ENCODE assay signal across 8 cellular contexts in the genomic region with DNA sequence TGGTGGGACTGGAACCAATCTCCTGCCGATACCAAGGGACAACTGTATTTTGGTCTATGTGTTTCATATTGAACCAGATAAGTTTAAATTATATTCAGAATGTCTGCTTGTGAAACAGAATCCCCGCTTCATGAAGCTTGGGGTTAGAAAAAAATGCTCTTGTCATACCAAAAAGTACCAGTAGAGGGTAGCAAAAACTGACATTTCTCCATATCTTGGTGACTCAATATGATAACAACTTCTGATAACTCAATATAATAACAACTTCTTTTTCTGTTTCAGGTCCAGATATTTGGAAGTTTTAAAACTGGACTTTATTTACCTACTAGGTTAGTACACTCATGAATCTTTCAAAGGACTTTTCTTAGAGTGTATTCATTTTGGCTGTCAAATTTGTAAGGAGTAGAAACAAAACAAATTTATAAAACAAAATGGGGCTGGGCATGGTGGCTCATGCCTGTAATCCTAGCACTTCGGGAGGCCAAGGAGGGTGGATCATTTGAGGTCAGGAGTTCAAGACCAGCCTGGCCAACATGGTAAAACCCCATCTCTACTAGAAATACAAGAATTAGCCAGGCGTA. TPM values are rescaled to one million over a fixed set of nuclear protein-coding genes. Genes with fewer than 3 reads are reported as not detected.
DNase-seq lines count a peak whose midpoint lies in the region; ATAC-seq and TF ChIP-seq lines count a peak whose summit lies in the region.

No MANE protein-coding gene starts in this region.

- H3K4me1 ChIP-seq in DND-41 (ENCODE audit: insufficient read depth, low read length): no peaks in the 10 kb centered on the region

- H3K9me3 Mint-ChIP-seq in type B pancreatic cell: no peaks in the 10 kb centered on the region

- no peaks in the 10 kb centered on the region for H3K27me3 ChIP-seq in DND-41 (ENCODE audit: insufficient read depth, low read length, poor library complexity)
- H3K27me3 ChIP-seq in kidney epithelial cell (ENCODE audit: control insufficient read depth, insufficient read depth, low read length): no peaks in the 10 kb centered on the region

- ATAC-seq in DND-41 (ENCODE audit: insufficient read depth, low read depth) (peak; percentile 63; the same call in 2 of the 3 replicates), HG02759 (IDR thresholded peaks at IDR 0.05; ENCODE audit: unreplicated experiment) (no peak)

- H3K36me3 ChIP-seq in DND-41 (ENCODE audit: insufficient read depth, low read length): peaks cover 52% of the 10 kb centered on the region
- no peaks in the 10 kb centered on the region for H3K36me3 ChIP-seq in kidney epithelial cell (ENCODE audit: control insufficient read depth, insufficient read depth, low read length)

- H3K9ac ChIP-seq in DND-41 (ENCODE audit: low read depth, low read length): no peak overlapping the region

- peak; percentile 49 for DNase-seq in A172 (ENCODE audit: low spot score)
- no peak for DNase-seq in DND-41
- DNase-seq in NCI-H1694 treated with DMSO at 0.1 percent for 48 hours (lab: John Stamatoyannopoulos, UW): peak; percentile 29
- peak; percentile 39 for DNase-seq in astrocyte of the cerebellum (ENCODE audit: low read depth)
- DNase-seq in kidney epithelial cell (ENCODE audit: low read depth): no peak
- DNase-seq in type B pancreatic cell (ENCODE audit: extremely low spot score, unreplicated experiment): no peak
- no peak for DNase-seq in HuH-7.5 (ENCODE audit: low spot score)

- in situ Hi-C loops in astrocyte of the cerebellum (cut with HindIII; ENCODE audit: low sequenced_read_pairs): no loop called here

- H3K27ac ChIP-seq in DND-41 (ENCODE audit: low read length): no peak overlapping the region

- H3K9me3 ChIP-seq in DND-41 (ENCODE audit: insufficient read depth, low read length, severe bottlenecking): no peaks in the 10 kb centered on the region

- peak overlapping the region; percentile 55 for H3K27ac Mint-ChIP-seq in type B pancreatic cell

- peaks cover 3% of the 10 kb centered on the region for H3K36me3 Mint-ChIP-seq in type B pancreatic cell

- H3K4me1 Mint-ChIP-seq in type B pancreatic cell (ENCODE audit: unreplicated experiment): peaks cover 20% of the 10 kb centered on the region

- peaks cover 7% of the 10 kb centered on the region; the same call in 1 of the 2 replicates for H4K20me1 ChIP-seq in DND-41 (ENCODE audit: insufficient read depth, low read length)

- no peak overlapping the region for H3K4me3 ChIP-seq in DND-41 (ENCODE audit: low read depth in 1 of 2, low read length in 2 of 2)
- H3K4me3 ChIP-seq in astrocyte of the cerebellum (ENCODE audit: low read depth, low read length): no peak overlapping the region
- no peak overlapping the region for H3K4me3 ChIP-seq in kidney epithelial cell (ENCODE audit: low read depth, low read length)

- H2AFZ ChIP-seq in DND-41 (ENCODE audit: low read depth, low read length): no peak overlapping the region

- peaks cover 8% of the 10 kb centered on the region for H3K79me2 ChIP-seq in DND-41 (ENCODE audit: insufficient read depth, low read length)

- TF ChIP-seq CTCF in DND-41 (IDR thresholded peaks at IDR 0.05; ENCODE audit: borderline replicate concordance, extremely low read depth, low read length, poor library complexity, severe bottlenecking) (peak; percentile 82), astrocyte of the cerebellum (IDR thresholded peaks at IDR 0.05; ENCODE audit: low read depth, low read length, missing control alignments) (peak; percentile 56), kidney epithelial cell (IDR thresholded peaks at IDR 0.05; ENCODE audit: insufficient read depth, low read length, poor library complexity, severe bottlenecking) (peak; percentile 66), type B pancreatic cell (conservative IDR thresholded peaks at IDR 0.05) (peak; percentile 87)

- H3K4me3 Mint-ChIP-seq in type B pancreatic cell: no peak overlapping the region

- H3K4me2 ChIP-seq in DND-41 (ENCODE audit: insufficient read depth, low read length): no peak overlapping the region

- no peaks in the 10 kb centered on the region for H3K27me3 Mint-ChIP-seq in type B pancreatic cell

RNA-seq across cellular contexts. Expression of a gene that starts 52.3 kb away (rescaled TPM):
- 13.8 and 17.7 TPM in 2 replicates for total RNA-seq in A172 (2014; rRNA removed; shearing (Covaris generic))
- total RNA-seq in kidney epithelial cell (30.3 and 36.2 TPM in 2 replicates), type B pancreatic cell (ENCODE audit: low replicate concordance) (16.8 and 32.8 TPM in 2 replicates)

Comparison
In these comparisons a context has a peak if more than half of its experiments do, and no peak if none do; other contexts are left out.
1. DNase-seq: peak in A172 (single experiment), NCI-H1694 treated with DMSO at 0.1 percent for 48 hours (single experiment) and astrocyte of the cerebellum (single experiment); none in DND-41 (single experiment), kidney epithelial cell (single experiment), type B pancreatic cell (single experiment) and HuH-7.5 (single experiment).
2. Peak in every context shown above with its lines, with median percentiles within 50 percentile points of each other: CTCF ChIP-seq.